In genomic region chr9:34376596-34377401, GRCh38 we compare ENCODE assay signal across 1 cellular context.
A peak's percentile ranks its signal among the peaks of the same experiment; 100 is the strongest.
TF ChIP-seq lines count a peak whose summit lies in the region.

TSS of gene MYORG (minus strand) at chr9:34376898. CDS start at chr9:34372943, 3,955 bp downstream.

TF ChIP-seq in GM12878, 131 proteins besides CTCF, POLR2A, EP300 and RAD21 (continued from another document):
- TF ChIP-seq NR2C1 (IDR thresholded peaks at IDR 0.05) (peak; percentile 78), NRF1 (conservative IDR thresholded peaks at IDR 0.05; ENCODE audit: low read depth, low read length) (no peak), NR2F1 (conservative IDR thresholded peaks at IDR 0.05) (0 out of 2 replicates have a peak, but pooled peaks have one; percentile 30), ZBTB11 (CRISPR knock-in tag; IDR thresholded peaks at IDR 0.05) (no peak), CREB1 (IDR thresholded peaks at IDR 0.05; ENCODE audit: low read depth) (peak; percentile 63), MXI1 (IDR thresholded peaks at IDR 0.05; ENCODE audit: low read depth, low read length) (peak; percentile 12; the same call in 1 of the 2 replicates), TARDBP (IDR thresholded peaks at IDR 0.05; ENCODE audit: borderline replicate concordance) (0 out of 2 replicates have a peak, but pooled peaks have one; percentile 48), CREM (IDR thresholded peaks at IDR 0.05; ENCODE audit: low read depth) (peak; percentile 51; the same call in 1 of the 2 replicates), NFIC (IDR thresholded peaks at IDR 0.05; ENCODE audit: low read depth, low read length) (no peak), HSF1 (IDR thresholded peaks at IDR 0.05; ENCODE audit: low read depth, low read length) (no peak), SMC3 (IDR thresholded peaks at IDR 0.05; ENCODE audit: borderline replicate concordance, low read length) (no peak), ATF2 (IDR thresholded peaks at IDR 0.05; ENCODE audit: low read length) (no peak), CBX3 (IDR thresholded peaks at IDR 0.05; ENCODE audit: borderline replicate concordance, low read depth) (no peak), RFX5 (IDR thresholded peaks at IDR 0.05; ENCODE audit: low read depth, low read length) (no peak), ZNF622 (IDR thresholded peaks at IDR 0.05) (no peak), RAD51 (IDR thresholded peaks at IDR 0.05) (no peak), GATAD2B (conservative IDR thresholded peaks at IDR 0.05; ENCODE audit: low read depth) (0 out of 2 replicates have a peak, but pooled peaks have one; percentile 17), ATF7 (IDR thresholded peaks at IDR 0.05; ENCODE audit: low read depth) (no peak), RB1 (IDR thresholded peaks at IDR 0.05; ENCODE audit: borderline replicate concordance) (peak; percentile 24; the same call in 1 of the 2 replicates), PAX8 (IDR thresholded peaks at IDR 0.05) (no peak), LARP7 (IDR thresholded peaks at IDR 0.05) (peak; percentile 64; the same call in 1 of the 2 replicates), CHD1 (IDR thresholded peaks at IDR 0.05; ENCODE audit: low read depth, low read length) (0 out of 2 replicates have a peak, but pooled peaks have one; percentile 38), WRNIP1 (IDR thresholded peaks at IDR 0.05; ENCODE audit: borderline replicate concordance, low read depth, low read length) (no peak), BACH1 (IDR thresholded peaks at IDR 0.05; ENCODE audit: borderline replicate concordance) (no peak), ZNF207 (IDR thresholded peaks at IDR 0.05; ENCODE audit: borderline replicate concordance) (no peak), PAX5 (IDR thresholded peaks at IDR 0.05; ENCODE audit: borderline replicate concordance, low read depth, low read length) (no peak), ZBED1 (IDR thresholded peaks at IDR 0.05; ENCODE audit: borderline replicate concordance) (no peak), CHD4 (IDR thresholded peaks at IDR 0.05) (no peak), NFXL1 (IDR thresholded peaks at IDR 0.05; ENCODE audit: borderline replicate concordance) (no peak), RELB (IDR thresholded peaks at IDR 0.05; ENCODE audit: low read depth) (peak; percentile 30; the same call in 1 of the 2 replicates), YY1 (IDR thresholded peaks at IDR 0.05; ENCODE audit: low read depth, low read length) (peak; percentile 64), E2F8 (IDR thresholded peaks at IDR 0.05; ENCODE audit: low read depth, partially characterized antibody) (no peak), HCFC1 (IDR thresholded peaks at IDR 0.05; ENCODE audit: low read length) (peak; percentile 93), SREBF2 (IDR thresholded peaks at IDR 0.05; ENCODE audit: low read length) (no peak), STAT3 (IDR thresholded peaks at IDR 0.05; ENCODE audit: low read depth, low read length) (no peak), SP1 (IDR thresholded peaks at IDR 0.05; ENCODE audit: low read depth, low read length) (peak; percentile 42), SIX5 (IDR thresholded peaks at IDR 0.05; ENCODE audit: low read depth, low read length, severe bottlenecking) (peak; percentile 91), BCLAF1 (IDR thresholded peaks at IDR 0.05) (no peak), ZNF592 (IDR thresholded peaks at IDR 0.05) (no peak), NKRF (conservative IDR thresholded peaks at IDR 0.05) (no peak)
